In genomic region chr1:234320549-234320948, GRCh38 we compare ENCODE assay signal across 1 cellular context.
TF ChIP-seq lines count a peak whose summit lies in the region.

No MANE protein-coding gene starts in this region.

TF ChIP-seq in HepG2, 621 proteins besides CTCF, POLR2A, EP300 and RAD21 (continued from another document):
- TF ChIP-seq, protein P1, sequence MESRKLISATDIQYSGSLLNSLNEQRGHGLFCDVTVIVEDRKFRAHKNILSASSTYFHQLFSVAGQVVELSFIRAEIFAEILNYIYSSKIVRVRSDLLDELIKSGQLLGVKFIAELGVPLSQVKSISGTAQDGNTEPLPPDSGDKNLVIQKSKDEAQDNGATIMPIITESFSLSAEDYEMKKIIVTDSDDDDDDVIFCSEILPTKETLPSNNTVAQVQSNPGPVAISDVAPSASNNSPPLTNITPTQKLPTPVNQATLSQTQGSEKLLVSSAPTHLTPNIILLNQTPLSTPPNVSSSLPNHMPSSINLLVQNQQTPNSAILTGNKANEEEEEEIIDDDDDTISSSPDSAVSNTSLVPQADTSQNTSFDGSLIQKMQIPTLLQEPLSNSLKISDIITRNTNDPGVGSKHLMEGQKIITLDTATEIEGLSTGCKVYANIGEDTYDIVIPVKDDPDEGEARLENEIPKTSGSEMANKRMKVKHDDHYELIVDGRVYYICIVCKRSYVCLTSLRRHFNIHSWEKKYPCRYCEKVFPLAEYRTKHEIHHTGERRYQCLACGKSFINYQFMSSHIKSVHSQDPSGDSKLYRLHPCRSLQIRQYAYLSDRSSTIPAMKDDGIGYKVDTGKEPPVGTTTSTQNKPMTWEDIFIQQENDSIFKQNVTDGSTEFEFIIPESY (CRISPR knock-in tag; IDR thresholded peaks at IDR 0.05) = no peak
- TF ChIP-seq TEAD3 (CRISPR knock-in tag; optimal IDR thresholded peaks at IDR 0.05; ENCODE audit: borderline replicate concordance) (peak; percentile 43), RFXANK (CRISPR knock-in tag; IDR thresholded peaks at IDR 0.05) (no peak), CBX2 (IDR thresholded peaks at IDR 0.05; ENCODE audit: low read depth, low read length) (no peak), CBX2 (CRISPR knock-in tag; IDR thresholded peaks at IDR 0.05; ENCODE audit: low read depth) (no peak), ZNF44 (CRISPR knock-in tag; IDR thresholded peaks at IDR 0.05) (no peak), ZNF432 (CRISPR knock-in tag; IDR thresholded peaks at IDR 0.05; ENCODE audit: borderline replicate concordance) (no peak), HNF4A (CRISPR knock-in tag; IDR thresholded peaks at IDR 0.05) (peak; percentile 19; the same call in 1 of the 2 replicates), XBP1 (CRISPR knock-in tag; IDR thresholded peaks at IDR 0.05) (no peak), ZNF644 (CRISPR knock-in tag; IDR thresholded peaks at IDR 0.05; ENCODE audit: low read depth) (no peak), ZFP1 (CRISPR knock-in tag; IDR thresholded peaks at IDR 0.05) (no peak), JUN (CRISPR knock-in tag; IDR thresholded peaks at IDR 0.05) (no peak), TOPORS (CRISPR knock-in tag; IDR thresholded peaks at IDR 0.05) (no peak), STAT5B (CRISPR knock-in tag; IDR thresholded peaks at IDR 0.05) (no peak), SOX5 (CRISPR knock-in tag; IDR thresholded peaks at IDR 0.05; ENCODE audit: borderline replicate concordance) (peak; percentile 25; the same call in 1 of the 2 replicates), ZNF263 (CRISPR knock-in tag; IDR thresholded peaks at IDR 0.05) (no peak), TMF1 (CRISPR knock-in tag; IDR thresholded peaks at IDR 0.05; ENCODE audit: low read depth) (no peak), ZNF343 (CRISPR knock-in tag; IDR thresholded peaks at IDR 0.05) (no peak), ETV5 (CRISPR knock-in tag; IDR thresholded peaks at IDR 0.05; ENCODE audit: borderline replicate concordance) (no peak; the same call in 1 of the 2 replicates), ELF3 (CRISPR knock-in tag; IDR thresholded peaks at IDR 0.05) (no peak), ZNF530 (CRISPR knock-in tag; IDR thresholded peaks at IDR 0.05; ENCODE audit: low read depth) (no peak), HOXA9 (CRISPR knock-in tag; IDR thresholded peaks at IDR 0.05; ENCODE audit: borderline replicate concordance) (no peak), ZNF737 (CRISPR knock-in tag; IDR thresholded peaks at IDR 0.05; ENCODE audit: borderline replicate concordance) (no peak), ZMYM4 (CRISPR knock-in tag; IDR thresholded peaks at IDR 0.05) (no peak), YEATS4 (CRISPR knock-in tag; IDR thresholded peaks at IDR 0.05; ENCODE audit: borderline replicate concordance) (no peak), U2AF1 (optimal IDR thresholded peaks at IDR 0.05; ENCODE audit: low read depth, low read length) (no peak), PHB2 (IDR thresholded peaks at IDR 0.05; ENCODE audit: partially characterized antibody) (no peak), ZNF512B (CRISPR knock-in tag; IDR thresholded peaks at IDR 0.05; ENCODE audit: borderline replicate concordance) (no peak), FOXA1 (IDR thresholded peaks at IDR 0.05) (no peak), FOXA1 (CRISPR knock-in tag; IDR thresholded peaks at IDR 0.05) (no peak), ZNF670 (CRISPR knock-in tag; IDR thresholded peaks at IDR 0.05; ENCODE audit: borderline replicate concordance) (no peak), GPN1 (CRISPR knock-in tag; IDR thresholded peaks at IDR 0.05; ENCODE audit: borderline replicate concordance) (no peak), ZNF543 (CRISPR knock-in tag; IDR thresholded peaks at IDR 0.05) (no peak), ZNF660 (CRISPR knock-in tag; IDR thresholded peaks at IDR 0.05; ENCODE audit: borderline replicate concordance, low read depth) (no peak), MLX (CRISPR knock-in tag; IDR thresholded peaks at IDR 0.05) (no peak), KDM2A (CRISPR knock-in tag; IDR thresholded peaks at IDR 0.05; ENCODE audit: borderline replicate concordance, low read depth) (no peak), NONO (IDR thresholded peaks at IDR 0.05) (no peak), NONO (CRISPR knock-in tag; conservative IDR thresholded peaks at IDR 0.05) (no peak), GATAD2A (CRISPR knock-in tag; IDR thresholded peaks at IDR 0.05) (0 out of 2 replicates have a peak, but pooled peaks have one; percentile 15), SAP130 (CRISPR knock-in tag; IDR thresholded peaks at IDR 0.05; ENCODE audit: low read depth) (peak; percentile 47; the same call in 1 of the 2 replicates), ZNF431 (CRISPR knock-in tag; IDR thresholded peaks at IDR 0.05; ENCODE audit: borderline replicate concordance, low read depth) (no peak), SALL1 (CRISPR knock-in tag; IDR thresholded peaks at IDR 0.05) (no peak), ZNF720 (CRISPR knock-in tag; IDR thresholded peaks at IDR 0.05) (no peak), ZSCAN21 (CRISPR knock-in tag; IDR thresholded peaks at IDR 0.05; ENCODE audit: borderline replicate concordance) (no peak), STAG1 (CRISPR knock-in tag; IDR thresholded peaks at IDR 0.05) (no peak), TGIF2 (CRISPR knock-in tag; IDR thresholded peaks at IDR 0.05) (no peak)
- TF ChIP-seq, protein P2, sequence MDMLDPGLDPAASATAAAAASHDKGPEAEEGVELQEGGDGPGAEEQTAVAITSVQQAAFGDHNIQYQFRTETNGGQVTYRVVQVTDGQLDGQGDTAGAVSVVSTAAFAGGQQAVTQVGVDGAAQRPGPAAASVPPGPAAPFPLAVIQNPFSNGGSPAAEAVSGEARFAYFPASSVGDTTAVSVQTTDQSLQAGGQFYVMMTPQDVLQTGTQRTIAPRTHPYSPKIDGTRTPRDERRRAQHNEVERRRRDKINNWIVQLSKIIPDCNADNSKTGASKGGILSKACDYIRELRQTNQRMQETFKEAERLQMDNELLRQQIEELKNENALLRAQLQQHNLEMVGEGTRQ (IDR thresholded peaks at IDR 0.05; ENCODE audit: low read depth, low read length) = no peak
- TF ChIP-seq, protein P2 (CRISPR knock-in tag; IDR thresholded peaks at IDR 0.05; ENCODE audit: borderline replicate concordance) = no peak
- TF ChIP-seq, protein P3, sequence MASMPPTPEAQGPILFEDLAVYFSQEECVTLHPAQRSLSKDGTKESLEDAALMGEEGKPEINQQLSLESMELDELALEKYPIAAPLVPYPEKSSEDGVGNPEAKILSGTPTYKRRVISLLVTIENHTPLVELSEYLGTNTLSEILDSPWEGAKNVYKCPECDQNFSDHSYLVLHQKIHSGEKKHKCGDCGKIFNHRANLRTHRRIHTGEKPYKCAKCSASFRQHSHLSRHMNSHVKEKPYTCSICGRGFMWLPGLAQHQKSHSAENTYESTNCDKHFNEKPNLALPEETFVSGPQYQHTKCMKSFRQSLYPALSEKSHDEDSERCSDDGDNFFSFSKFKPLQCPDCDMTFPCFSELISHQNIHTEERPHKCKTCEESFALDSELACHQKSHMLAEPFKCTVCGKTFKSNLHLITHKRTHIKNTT (CRISPR knock-in tag; IDR thresholded peaks at IDR 0.05) = no peak
